24 cellular contexts compared by ENCODE assay signal in genomic region chrX:153921070-153921469, GRCh38. TPM values are rescaled to one million over a fixed set of nuclear protein-coding genes. Genes with fewer than 3 reads are reported as not detected.
DNase-seq lines count a peak whose midpoint lies in the region; ATAC-seq and TF ChIP-seq lines count a peak whose summit lies in the region.
"Had no signal": no experiment of that assay in that cellular context is flagged by ENCODE, and none has a peak within 500 bp of the region (broad histone marks: within the 10 kb centered on the region; RNA-seq: fewer than 3 reads in every experiment).

No MANE protein-coding gene starts in this region.

- H3K4me1 Mint-ChIP-seq in activated CD4-positive, alpha-beta T cell treated with anti-CD3 and anti-CD28 coated beads for 36 hours: peaks cover 19% of the 10 kb centered on the region

- no peak for TF ChIP-seq CTCF in lower lobe of right lung (IDR thresholded peaks at IDR 0.05)

- H3K27ac ChIP-seq in KOPT-K1 (ENCODE audit: low read depth, low read length, poor library complexity, severe bottlenecking) (peak overlapping the region; percentile 100), lower lobe of right lung (peak overlapping the region; percentile 31)
- H3K27ac ChIP-seq: tibial nerve had no signal

- POLR2A ChIA-PET in activated CD4-positive, alpha-beta T cell treated with anti-CD3 and anti-CD28 coated beads for 36 hours (lab: Charles Lee): no interaction called here

- H3K27ac Mint-ChIP-seq in activated CD4-positive, alpha-beta T cell treated with anti-CD3 and anti-CD28 coated beads for 36 hours: peak overlapping the region; percentile 8

- CTCF ChIA-PET in activated CD4-positive, alpha-beta T cell treated with anti-CD3 and anti-CD28 coated beads for 36 hours (lab: Charles Lee): interaction anchor here (0.8 to 0.9 kb wide), 2 partner anchors 15 to 26 kb away, joined by 3 read pairs; no protein-coding TSS in a partner anchor

- peak overlapping the region; percentile 65 for H3K4me2 ChIP-seq in skeletal muscle satellite cell (ENCODE audit: low read length)

- H3K9ac ChIP-seq in skeletal muscle satellite cell (ENCODE audit: low read depth, low read length): peak overlapping the region; percentile 18

- no peaks in the 10 kb centered on the region for H3K9me3 Mint-ChIP-seq in activated CD4-positive, alpha-beta T cell treated with anti-CD3 and anti-CD28 coated beads for 36 hours (ENCODE audit: low read depth)
- H3K9me3 Mint-ChIP-seq: activated naive CD8-positive, alpha-beta T cell treated with anti-CD3 and anti-CD28 coated beads, Interleukin-2, amount 10 ng/mL, durations not matched to agents 7 days and 5 days; naive thymus-derived CD8-positive, alpha-beta T cell had no signal

- intact Hi-C loops in activated CD4-positive, alpha-beta T cell treated with anti-CD3 and anti-CD28 coated beads for 36 hours (cut with DNase I, micrococcal nuclease): loop anchor here in 1 of 2 experiments (10.0 kb wide), 1 partner anchor 454 kb away; the partner anchor contains the start of genes EMD and FLNA
- intact Hi-C loops in lower lobe of right lung (cut with DNase I): no loop called here

- H3K4me1 ChIP-seq in lower lobe of right lung: peaks cover 32% of the 10 kb centered on the region
- peaks cover 22% of the 10 kb centered on the region for H3K4me1 ChIP-seq in skeletal muscle satellite cell (ENCODE audit: control insufficient read depth, insufficient read depth, low read length)

- no peak for DNase-seq in activated CD4-positive, alpha-beta T cell treated with anti-CD3 and anti-CD28 coated beads for 36 hours
- no peak for DNase-seq in activated CD4-positive, alpha-beta T cell treated with anti-CD3 and anti-CD28 coated beads for 48 hours
- DNase-seq in lower lobe of right lung (peak; percentile 13), LoVo (ENCODE audit: low spot score) (no peak)
- DNase-seq: activated naive CD8-positive, alpha-beta T cell treated with anti-CD3 and anti-CD28 coated beads, Interleukin-2, amount 10 ng/mL, durations not matched to agents 7 days and 5 days; dorsolateral prefrontal cortex; KG1; mesendoderm; naive thymus-derived CD8-positive, alpha-beta T cell; NCI-H1694; NCI-H2171 treated with DMSO at 0.1 percent for 48 hours; NCI-H524 treated with DMSO at 0.1 percent for 48 hours; stomach had no signal

- no peak for ATAC-seq in activated CD4-positive, alpha-beta T cell treated with anti-CD3 and anti-CD28 coated beads for 36 hours
- ATAC-seq in lower lobe of right lung (no peak), GM21447 (IDR thresholded peaks at IDR 0.05; ENCODE audit: unreplicated experiment) (no peak), HG03457 (IDR thresholded peaks at IDR 0.05; ENCODE audit: unreplicated experiment) (no peak)
- ATAC-seq: left cardiac atrium; naive thymus-derived CD8-positive, alpha-beta T cell had no signal

- H3K36me3 ChIP-seq in KOPT-K1 (ENCODE audit: insufficient read depth, low read length): peaks cover 52% of the 10 kb centered on the region
- peaks cover 6% of the 10 kb centered on the region for H3K36me3 ChIP-seq in lower lobe of right lung
- no peaks in the 10 kb centered on the region for H3K36me3 ChIP-seq in skeletal muscle satellite cell (ENCODE audit: insufficient read depth, low read length)
- H3K36me3 ChIP-seq: ovary, tibial nerve had no signal

- H3K36me3 Mint-ChIP-seq in activated CD4-positive, alpha-beta T cell treated with anti-CD3 and anti-CD28 coated beads for 36 hours (ENCODE audit: low read depth): peaks cover 34% of the 10 kb centered on the region

- no peak overlapping the region for H3K4me3 Mint-ChIP-seq in activated CD4-positive, alpha-beta T cell treated with anti-CD3 and anti-CD28 coated beads for 36 hours

- H3K9me3 ChIP-seq in KOPT-K1 (ENCODE audit: insufficient read depth, low read length, poor library complexity, severe bottlenecking) (no peaks in the 10 kb centered on the region), lower lobe of right lung (no peaks in the 10 kb centered on the region), skeletal muscle satellite cell (replicated peaks; ENCODE audit: low read length) (no peaks in the 10 kb centered on the region)
- H3K9me3 ChIP-seq: ovary, stomach, tibial nerve had no signal

- peak overlapping the region; percentile 27 for H3K4me3 ChIP-seq in lower lobe of right lung
- no peak overlapping the region for H3K4me3 ChIP-seq in skeletal muscle satellite cell (ENCODE audit: low read length)
- H3K4me3 ChIP-seq: ovary, tibial nerve had no signal

- H3K27me3 ChIP-seq in lower lobe of right lung (ENCODE audit: low read depth) (no peaks in the 10 kb centered on the region), skeletal muscle satellite cell (ENCODE audit: control insufficient read depth, insufficient read depth, low read length) (peaks cover 7% of the 10 kb centered on the region)
- H3K27me3 ChIP-seq: ovary had no signal

- H3K27me3 Mint-ChIP-seq in activated CD4-positive, alpha-beta T cell treated with anti-CD3 and anti-CD28 coated beads for 36 hours: no peaks in the 10 kb centered on the region
- H3K27me3 Mint-ChIP-seq: activated naive CD8-positive, alpha-beta T cell treated with anti-CD3 and anti-CD28 coated beads, Interleukin-2, amount 10 ng/mL, durations not matched to agents 7 days and 5 days; naive thymus-derived CD8-positive, alpha-beta T cell had no signal

RNA-seq across cellular contexts. Expression of gene ARHGAP4, which starts 5.0 kb away (rescaled TPM):
- 100 to 1,000 TPM; 130 to 135 TPM for total RNA-seq in activated CD4-positive, alpha-beta T cell treated with anti-CD3 and anti-CD28 coated beads for 36 hours
- 70.7 TPM for total RNA-seq in lower lobe of right lung
- 0.76 and 1.3 TPM in 2 replicates for total RNA-seq in skeletal muscle satellite cell (2012; rRNA removed)

RNA-seq across cellular contexts. Expression of gene NAA10, which starts 13.8 kb away (rescaled TPM):
- total RNA-seq in activated CD4-positive, alpha-beta T cell treated with anti-CD3 and anti-CD28 coated beads for 36 hours: 100 to 1,000 TPM; 108 to 115 TPM
- total RNA-seq in lower lobe of right lung: 69.2 TPM
- total RNA-seq in skeletal muscle satellite cell (2012; rRNA removed): 102 and 164 TPM in 2 replicates

RNA-seq across cellular contexts. Expression of gene AVPR2, which starts 16.6 kb away (rescaled TPM):
- not detected for total RNA-seq in activated CD4-positive, alpha-beta T cell treated with anti-CD3 and anti-CD28 coated beads for 36 hours
- total RNA-seq in lower lobe of right lung: 1.9 TPM
- 0.22 TPM in 1 of 2 replicates, not detected in the other for total RNA-seq in skeletal muscle satellite cell (2012; rRNA removed)
- total RNA-seq: activated naive CD8-positive, alpha-beta T cell treated with anti-CD3 and anti-CD28 coated beads, Interleukin-2, amount 10 ng/mL, durations not matched to agents 7 days and 5 days; Daoy; endothelial cell of umbilical vein; HT-29; naive thymus-derived CD8-positive, alpha-beta T cell; T-helper 2 cell treated with Interferon-gamma antibody and Interleukin-4, amounts not matched to agents 100 ng/mL and 5 ng/mL, for 36 hours had no signal

RNA-seq across cellular contexts. Expression of gene RENBP, which starts 23.4 kb away (rescaled TPM):
- 1 to 10 TPM; 6.0 to 8.1 TPM for total RNA-seq in activated CD4-positive, alpha-beta T cell treated with anti-CD3 and anti-CD28 coated beads for 36 hours
- 57.0 TPM for total RNA-seq in lower lobe of right lung
- 2.4 and 11.2 TPM in 2 replicates for total RNA-seq in skeletal muscle satellite cell (2012; rRNA removed)

RNA-seq across cellular contexts. Expression of gene L1CAM, which starts 35.1 kb away (rescaled TPM):
- under 1 TPM; 0.47 to 0.57 TPM for total RNA-seq in activated CD4-positive, alpha-beta T cell treated with anti-CD3 and anti-CD28 coated beads for 36 hours
- total RNA-seq in lower lobe of right lung: 1.6 TPM
- 0.51 and 1.5 TPM in 2 replicates for total RNA-seq in skeletal muscle satellite cell (2012; rRNA removed)
- total RNA-seq: endothelial cell of umbilical vein, HT-29 had no signal
